In the genomic region with DNA sequence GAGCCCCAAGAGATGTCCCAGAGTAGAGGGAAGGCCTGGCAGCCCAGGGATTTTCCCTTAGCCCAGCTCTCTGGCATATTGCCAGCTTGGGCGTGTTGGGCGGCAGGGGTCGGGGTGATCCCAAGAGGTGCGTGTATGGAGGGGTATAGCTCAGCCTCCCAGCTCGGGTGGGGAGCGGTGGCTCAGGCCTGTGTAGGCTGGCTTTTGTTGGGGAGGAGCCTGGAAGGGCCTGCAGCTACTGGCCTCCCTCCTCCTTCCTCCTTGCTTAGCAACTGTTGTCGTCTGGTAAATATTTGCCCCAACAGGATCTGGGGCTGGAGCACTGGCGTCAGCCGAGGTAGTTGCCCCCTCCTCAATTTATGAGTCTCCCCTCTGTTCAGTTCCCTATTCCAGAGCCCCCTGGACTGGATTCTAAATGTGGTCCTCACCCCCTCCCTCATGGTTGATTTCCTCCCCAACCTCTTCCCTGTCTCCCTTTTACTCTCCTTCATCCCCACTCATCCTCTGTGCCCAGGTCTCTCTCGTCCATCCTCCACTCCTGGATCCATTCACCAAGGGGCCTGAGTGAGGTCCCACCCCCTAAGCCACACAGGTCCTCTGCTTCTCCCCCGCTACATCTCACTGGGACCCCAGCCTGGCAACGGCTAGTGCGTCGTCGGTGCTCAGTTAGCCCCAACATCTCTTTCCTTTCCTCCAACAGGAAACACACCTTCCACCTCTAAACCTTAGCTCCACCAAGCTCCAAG, we compare ENCODE assay signal across 8 cellular contexts. TPM values are rescaled to one million over a fixed set of nuclear protein-coding genes. Genes with fewer than 3 reads are reported as not detected.
A peak's percentile ranks its signal among the peaks of the same experiment; 100 is the strongest.
DNase-seq lines count a peak whose midpoint lies in the region; ATAC-seq and TF ChIP-seq lines count a peak whose summit lies in the region.

No MANE protein-coding gene starts in this region.

- H3K9me3 Mint-ChIP-seq in activated CD8-positive, alpha-beta memory T cell treated with anti-CD3 and anti-CD28 coated beads, Interleukin-2, amount 10 ng/mL, durations not matched to agents 7 days and 5 days (ENCODE audit: low read depth), result no peaks in the 10 kb centered on the region
- no peaks in the 10 kb centered on the region for H3K9me3 Mint-ChIP-seq in activated naive CD8-positive, alpha-beta T cell treated with anti-CD3 and anti-CD28 coated beads, Interleukin-2, amount 50 U/mL, for 24 hours

- no peaks in the 10 kb centered on the region for H3K27me3 ChIP-seq in cardiac muscle cell

- H3K9me3 ChIP-seq in cardiac muscle cell (ENCODE audit: low read depth), result no peaks in the 10 kb centered on the region

- H3K4me1 ChIP-seq in cardiac muscle cell (ENCODE audit: low read depth), result peaks cover 45% of the 10 kb centered on the region

- peaks cover 12% of the 10 kb centered on the region for H3K27me3 Mint-ChIP-seq in activated CD8-positive, alpha-beta memory T cell treated with anti-CD3 and anti-CD28 coated beads, Interleukin-2, amount 10 ng/mL, durations not matched to agents 7 days and 5 days
- peaks cover 16% of the 10 kb centered on the region for H3K27me3 Mint-ChIP-seq in activated naive CD8-positive, alpha-beta T cell treated with anti-CD3 and anti-CD28 coated beads, Interleukin-2, amount 50 U/mL, for 24 hours

- H3K27ac Mint-ChIP-seq in activated CD8-positive, alpha-beta memory T cell treated with anti-CD3 and anti-CD28 coated beads, Interleukin-2, amount 10 ng/mL, durations not matched to agents 7 days and 5 days, result peak overlapping the region; percentile 65
- H3K27ac Mint-ChIP-seq in activated naive CD8-positive, alpha-beta T cell treated with anti-CD3 and anti-CD28 coated beads, Interleukin-2, amount 50 U/mL, for 24 hours, result peak overlapping the region; percentile 94

- no peaks in the 10 kb centered on the region for H3K36me3 Mint-ChIP-seq in activated CD8-positive, alpha-beta memory T cell treated with anti-CD3 and anti-CD28 coated beads, Interleukin-2, amount 10 ng/mL, durations not matched to agents 7 days and 5 days
- H3K36me3 Mint-ChIP-seq in activated naive CD8-positive, alpha-beta T cell treated with anti-CD3 and anti-CD28 coated beads, Interleukin-2, amount 50 U/mL, for 24 hours (ENCODE audit: low read depth), result peaks cover 3% of the 10 kb centered on the region

- no peak overlapping the region for H3K4me3 Mint-ChIP-seq in activated CD8-positive, alpha-beta memory T cell treated with anti-CD3 and anti-CD28 coated beads, Interleukin-2, amount 10 ng/mL, durations not matched to agents 7 days and 5 days
- H3K4me3 Mint-ChIP-seq in activated naive CD8-positive, alpha-beta T cell treated with anti-CD3 and anti-CD28 coated beads, Interleukin-2, amount 50 U/mL, for 24 hours, result peak overlapping the region; percentile 45

- H3K4me3 ChIP-seq in cardiac muscle cell (no peak overlapping the region), retinal pigment epithelial cell (ENCODE audit: low read length) (no peak overlapping the region)

- H3K27ac ChIP-seq in cardiac muscle cell, result peak overlapping the region; percentile 98

- H3K36me3 ChIP-seq in cardiac muscle cell, result no peaks in the 10 kb centered on the region

- CTCF ChIA-PET in activated CD8-positive, alpha-beta memory T cell treated with anti-CD3 and anti-CD28 coated beads, Interleukin-2, amount 10 ng/mL, durations not matched to agents 7 days and 5 days (lab: Charles Lee), result interaction anchor here (1.3 to 27.0 kb wide), 4 partner anchors 7 to 38 kb away, joined by 5 to 979 read pairs (median 34); partner anchors contain the start of gene LMNA

- TF ChIP-seq CTCF in cardiac muscle cell (IDR thresholded peaks at IDR 0.05; ENCODE audit: low read depth, low read length) (no peak), retinal pigment epithelial cell (conservative IDR thresholded peaks at IDR 0.05; ENCODE audit: low read depth, low read length) (no peak)

- no peak for ATAC-seq in activated CD8-positive, alpha-beta memory T cell treated with anti-CD3 and anti-CD28 coated beads, Interleukin-2, amount 10 ng/mL, durations not matched to agents 7 days and 5 days
- ATAC-seq in activated naive CD8-positive, alpha-beta T cell treated with anti-CD3 and anti-CD28 coated beads, Interleukin-2, amount 50 U/mL, for 24 hours, result peak; percentile 35

- H3K4me1 Mint-ChIP-seq in activated CD8-positive, alpha-beta memory T cell treated with anti-CD3 and anti-CD28 coated beads, Interleukin-2, amount 10 ng/mL, durations not matched to agents 7 days and 5 days, result peaks cover 33% of the 10 kb centered on the region
- peaks cover 89% of the 10 kb centered on the region for H3K4me1 Mint-ChIP-seq in activated naive CD8-positive, alpha-beta T cell treated with anti-CD3 and anti-CD28 coated beads, Interleukin-2, amount 50 U/mL, for 24 hours

- DNase-seq in activated CD8-positive, alpha-beta memory T cell treated with anti-CD3 and anti-CD28 coated beads, Interleukin-2, amount 10 ng/mL, durations not matched to agents 7 days and 5 days, result no peak
- DNase-seq in activated CD8-positive, alpha-beta memory T cell treated with anti-CD3 and anti-CD28 coated beads for 24 hours, result no peak
- peak; percentile 96 for DNase-seq in NCI-H345 (lab: John Stamatoyannopoulos, UW)
- peak; percentile 58 for DNase-seq in activated naive CD8-positive, alpha-beta T cell treated with anti-CD3 and anti-CD28 coated beads, Interleukin-2, amount 50 U/mL, for 24 hours
- peak; percentile 44 to 92 for DNase-seq in cardiac muscle cell (ENCODE audit: low read depth in 1 of 2, low spot score in 1 of 2)
- DNase-seq in retinal pigment epithelial cell (ENCODE audit: low read depth), result peak; percentile 84
- DNase-seq in occipital lobe (lab: John Stamatoyannopoulos, UW), result no peak
- DNase-seq in HuH-7.5 (ENCODE audit: low spot score), result no peak

RNA-seq across cellular contexts. Expression of gene LMNA, which starts 10.3 kb away (rescaled TPM):
- total RNA-seq in activated CD8-positive, alpha-beta memory T cell treated with anti-CD3 and anti-CD28 coated beads, Interleukin-2, amount 10 ng/mL, durations not matched to agents 7 days and 5 days, result 10 to 100 TPM; 37.3 to 41.9 TPM
- total RNA-seq in cardiac muscle cell, result 128 and 139 TPM in 2 replicates
- 99.4 and 149 TPM in 2 replicates for polyA plus RNA-seq in cardiac muscle cell
- 18.1 TPM for total RNA-seq in occipital lobe

RNA-seq across cellular contexts. Expression of gene MEX3A, which starts 22.0 kb away (rescaled TPM):
- total RNA-seq in activated CD8-positive, alpha-beta memory T cell treated with anti-CD3 and anti-CD28 coated beads, Interleukin-2, amount 10 ng/mL, durations not matched to agents 7 days and 5 days, result under 1 TPM; 0.06 to 0.56 TPM
- 48.8 and 58.6 TPM in 2 replicates for total RNA-seq in cardiac muscle cell
- 17.2 and 24.8 TPM in 2 replicates for polyA plus RNA-seq in cardiac muscle cell
- total RNA-seq in occipital lobe, result 42.4 TPM

RNA-seq across cellular contexts. Expression of gene RAB25, which starts 43.3 kb away (rescaled TPM):
- not detected for total RNA-seq in activated CD8-positive, alpha-beta memory T cell treated with anti-CD3 and anti-CD28 coated beads, Interleukin-2, amount 10 ng/mL, durations not matched to agents 7 days and 5 days
- total RNA-seq in cardiac muscle cell, result 1.6 and 3.1 TPM in 2 replicates
- polyA plus RNA-seq in cardiac muscle cell, result 2.1 and 2.4 TPM in 2 replicates
- total RNA-seq in occipital lobe, result not detected

RNA-seq across cellular contexts. Expression of gene SEMA4A, which starts 49.1 kb away (rescaled TPM):
- total RNA-seq in activated CD8-positive, alpha-beta memory T cell treated with anti-CD3 and anti-CD28 coated beads, Interleukin-2, amount 10 ng/mL, durations not matched to agents 7 days and 5 days, result 10 to 100 TPM; 14.5 to 30.6 TPM
- total RNA-seq in cardiac muscle cell, result 3.6 and 8.6 TPM in 2 replicates
- polyA plus RNA-seq in cardiac muscle cell, result 0.65 and 2.9 TPM in 2 replicates
- 13.6 TPM for total RNA-seq in occipital lobe

RNA-seq across cellular contexts. Expression of gene LAMTOR2, which starts 49.7 kb away (rescaled TPM):
- total RNA-seq in activated CD8-positive, alpha-beta memory T cell treated with anti-CD3 and anti-CD28 coated beads, Interleukin-2, amount 10 ng/mL, durations not matched to agents 7 days and 5 days, result 10 to 100 TPM; 59.3 to 60.6 TPM
- 75.5 and 116 TPM in 2 replicates for total RNA-seq in cardiac muscle cell
- polyA plus RNA-seq in cardiac muscle cell, result 199 and 208 TPM in 2 replicates
- total RNA-seq in occipital lobe, result 30.7 TPM

Comparison
In these comparisons a context has a peak if more than half of its experiments do, and no peak if none do; other contexts are left out.
1. DNase-seq: peak in NCI-H345 (single experiment), activated naive CD8-positive, alpha-beta T cell treated with anti-CD3 and anti-CD28 coated beads, Interleukin-2, amount 50 U/mL, for 24 hours (single experiment), cardiac muscle cell (2 of 2) and retinal pigment epithelial cell (single experiment); none in activated CD8-positive, alpha-beta memory T cell treated with anti-CD3 and anti-CD28 coated beads, Interleukin-2, amount 10 ng/mL, durations not matched to agents 7 days and 5 days (single experiment), activated CD8-positive, alpha-beta memory T cell treated with anti-CD3 and anti-CD28 coated beads for 24 hours (single experiment), occipital lobe (single experiment) and HuH-7.5 (single experiment).
2. RNA of gene MEX3A, which starts 22.0 kb away (total RNA-seq): 48.8 to 58.6 TPM in cardiac muscle cell and 42.4 TPM in occipital lobe (single experiment); 0.06 to 0.56 TPM in activated CD8-positive, alpha-beta memory T cell treated with anti-CD3 and anti-CD28 coated beads, Interleukin-2, amount 10 ng/mL, durations not matched to agents 7 days and 5 days; every median in the first group is over 10 times any median in the second.